1 cellular context compared by ENCODE assay signal in the genomic region with DNA sequence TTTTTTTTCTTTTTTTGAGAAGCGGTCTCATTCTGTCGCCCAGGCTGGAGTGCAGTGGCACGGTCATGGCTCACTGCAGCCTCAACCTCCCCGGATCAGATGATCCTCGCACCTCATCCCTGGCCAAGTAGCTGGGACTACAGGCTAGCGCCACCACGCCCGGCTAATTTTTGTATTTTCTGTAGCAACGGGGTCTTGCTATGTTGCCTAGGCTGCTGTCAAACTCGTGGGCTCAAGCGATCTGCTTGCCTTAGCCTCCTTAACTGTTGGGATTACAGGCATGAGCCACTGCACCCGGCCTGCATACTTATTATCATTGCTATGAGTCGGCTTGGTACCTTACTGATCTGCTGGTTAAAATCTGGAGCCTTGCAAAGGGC.
TF ChIP-seq lines count a peak whose summit lies in the region.

No MANE protein-coding gene starts in this region.

TF ChIP-seq in HEK293, 187 proteins besides CTCF, POLR2A, EP300 and RAD21 (continued from another document):
- TF ChIP-seq, protein P1, sequence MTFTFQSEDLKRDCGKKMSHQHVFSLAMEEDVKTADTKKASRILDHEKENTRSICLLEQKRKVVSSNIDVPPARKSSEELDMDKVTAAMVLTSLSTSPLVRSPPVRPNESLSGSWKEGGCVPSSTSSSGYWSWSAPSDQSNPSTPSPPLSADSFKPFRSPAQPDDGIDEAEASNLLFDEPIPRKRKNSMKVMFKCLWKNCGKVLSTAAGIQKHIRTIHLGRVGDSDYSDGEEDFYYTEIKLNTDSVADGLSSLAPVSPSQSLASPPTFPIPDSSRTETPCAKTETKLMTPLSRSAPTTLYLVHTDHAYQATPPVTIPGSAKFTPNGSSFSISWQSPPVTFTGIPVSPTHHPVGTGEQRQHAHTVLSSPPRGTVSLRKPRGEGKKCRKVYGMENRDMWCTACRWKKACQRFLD (tag by site-specific recombination; IDR thresholded peaks at IDR 0.05) = no peak
